8 cellular contexts compared by ENCODE assay signal in the genomic region with DNA sequence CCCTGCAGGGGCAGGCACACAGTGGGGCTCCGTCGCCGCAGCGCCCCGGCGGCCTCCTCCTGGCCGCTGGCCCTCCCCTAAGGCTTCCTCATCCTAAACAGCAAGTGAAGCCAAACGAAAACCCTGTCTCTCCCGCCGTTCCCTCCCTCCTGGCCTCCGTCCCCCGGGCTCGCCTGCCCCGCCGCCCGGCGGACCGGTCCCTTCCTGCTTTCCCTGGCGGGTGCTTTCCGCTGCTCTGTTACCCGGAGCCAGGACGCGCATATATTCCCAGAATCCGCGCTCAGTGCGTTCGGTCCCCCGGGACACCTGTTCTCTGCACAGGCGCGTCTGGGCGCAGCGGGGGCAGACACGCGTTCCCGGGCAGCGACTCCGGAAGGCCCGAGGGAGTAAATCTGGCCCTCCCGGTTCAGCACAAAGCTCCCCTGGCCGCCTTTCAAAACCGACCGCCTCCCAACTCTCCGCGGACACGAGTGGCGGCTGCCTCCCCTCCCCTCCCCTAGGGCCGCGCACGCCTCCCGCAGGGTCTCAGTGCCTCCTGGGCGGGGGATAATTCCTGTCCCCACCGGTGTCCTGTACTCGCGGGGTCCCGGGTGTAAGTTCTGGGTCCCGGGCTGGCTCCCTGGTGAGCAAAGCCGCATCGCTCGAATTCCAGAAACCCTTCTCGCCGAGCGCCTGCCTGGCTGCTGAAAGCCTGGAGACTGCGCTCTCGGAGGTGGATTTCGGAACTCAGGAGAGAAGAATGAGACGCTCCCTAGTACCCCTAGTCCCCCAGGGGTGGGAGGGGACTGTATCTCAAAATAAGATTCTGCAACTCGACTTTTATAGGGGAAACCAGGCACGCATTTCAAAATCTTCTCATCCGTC. TPM values are rescaled to one million over a fixed set of nuclear protein-coding genes. Genes with fewer than 3 reads are reported as not detected.
DNase-seq lines count a peak whose midpoint lies in the region; ATAC-seq lines count a peak whose summit lies in the region.

No MANE protein-coding gene starts in this region.

- DNase-seq in cerebellum (ENCODE audit: low spot score) = peak; percentile 45
- DNase-seq in kidney tubule cell (ENCODE audit: low spot score) = peak; percentile 33
- DNase-seq in stimulated activated effector memory CD8-positive, alpha-beta T cell treated with anti-CD3 and anti-CD28 coated beads, Interleukin-12 subunit alpha, Interleukin-12 subunit beta, amount 100 ng/mL, for 72 hours (ENCODE audit: low spot score in 2 of 2) = no peak
- no peak for DNase-seq in immature natural killer cell
- DNase-seq in stimulated activated CD4-positive, alpha-beta T cell treated with anti-CD3 and anti-CD28 coated beads, Interleukin-4, amount 100 ng/mL, for 24 hours = no peak
- no peak for DNase-seq in activated CD8-positive, alpha-beta T cell treated with anti-CD3 and anti-CD28 coated beads, Interleukin-2, amount 10 ng/mL, durations not matched to agents 7 days and 5 days

- H3K9ac ChIP-seq in HUES6 (ENCODE audit: low read length) = peak overlapping the region; percentile 61

- H3K36me3 ChIP-seq in HUES6 (ENCODE audit: control insufficient read depth, insufficient read depth, low read length) = no peaks in the 10 kb centered on the region

- no peak for ATAC-seq in stimulated activated effector memory CD8-positive, alpha-beta T cell treated with anti-CD3 and anti-CD28 coated beads, Interleukin-12 subunit alpha, Interleukin-12 subunit beta, amount 100 ng/mL, for 72 hours
- no peak for ATAC-seq in HG02938 (IDR thresholded peaks at IDR 0.05; ENCODE audit: unreplicated experiment)
- no peak for ATAC-seq in activated CD8-positive, alpha-beta T cell treated with anti-CD3 and anti-CD28 coated beads, Interleukin-2, amount 10 ng/mL, durations not matched to agents 7 days and 5 days

- H3K27me3 ChIP-seq in HUES6 (ENCODE audit: control insufficient read depth, insufficient read depth, low read length) = peaks cover 47% of the 10 kb centered on the region

- H3K9me3 ChIP-seq in HUES6 (ENCODE audit: control insufficient read depth, insufficient read depth, low read depth, low read length) = no peaks in the 10 kb centered on the region

- H3K4me1 Mint-ChIP-seq in stimulated activated effector memory CD8-positive, alpha-beta T cell treated with anti-CD3 and anti-CD28 coated beads, Interleukin-12 subunit alpha, Interleukin-12 subunit beta, amount 100 ng/mL, for 72 hours = no peaks in the 10 kb centered on the region
- no peaks in the 10 kb centered on the region for H3K4me1 Mint-ChIP-seq in immature natural killer cell
- no peaks in the 10 kb centered on the region for H3K4me1 Mint-ChIP-seq in activated CD8-positive, alpha-beta T cell treated with anti-CD3 and anti-CD28 coated beads, Interleukin-2, amount 10 ng/mL, durations not matched to agents 7 days and 5 days (ENCODE audit: low read depth)

- H3K9me3 Mint-ChIP-seq in stimulated activated effector memory CD8-positive, alpha-beta T cell treated with anti-CD3 and anti-CD28 coated beads, Interleukin-12 subunit alpha, Interleukin-12 subunit beta, amount 100 ng/mL, for 72 hours = no peaks in the 10 kb centered on the region
- no peaks in the 10 kb centered on the region for H3K9me3 Mint-ChIP-seq in immature natural killer cell
- no peaks in the 10 kb centered on the region for H3K9me3 Mint-ChIP-seq in activated CD8-positive, alpha-beta T cell treated with anti-CD3 and anti-CD28 coated beads, Interleukin-2, amount 10 ng/mL, durations not matched to agents 7 days and 5 days (ENCODE audit: insufficient read depth)

- peak overlapping the region; percentile 15 for H3K4me3 Mint-ChIP-seq in stimulated activated effector memory CD8-positive, alpha-beta T cell treated with anti-CD3 and anti-CD28 coated beads, Interleukin-12 subunit alpha, Interleukin-12 subunit beta, amount 100 ng/mL, for 72 hours
- H3K4me3 Mint-ChIP-seq in immature natural killer cell = no peak overlapping the region
- H3K4me3 Mint-ChIP-seq in activated CD8-positive, alpha-beta T cell treated with anti-CD3 and anti-CD28 coated beads, Interleukin-2, amount 10 ng/mL, durations not matched to agents 7 days and 5 days = no peak overlapping the region

- peaks cover 9 to 31% (median 12%) of the 10 kb centered on the region in 3 donors for H3K27me3 Mint-ChIP-seq in immature natural killer cell (ENCODE audit: low read depth in 3 of 3)
- H3K27me3 Mint-ChIP-seq in activated CD8-positive, alpha-beta T cell treated with anti-CD3 and anti-CD28 coated beads, Interleukin-2, amount 10 ng/mL, durations not matched to agents 7 days and 5 days (ENCODE audit: low read depth) = peaks cover 52% of the 10 kb centered on the region

- CTCF ChIA-PET in activated CD8-positive, alpha-beta T cell treated with anti-CD3 and anti-CD28 coated beads, Interleukin-2, amount 10 ng/mL, durations not matched to agents 7 days and 5 days (lab: Charles Lee) = interaction anchor here (1.7 kb wide), 1 partner anchor 18 kb away, joined by 3 read pairs; no protein-coding TSS in a partner anchor

- H3K36me3 Mint-ChIP-seq in stimulated activated effector memory CD8-positive, alpha-beta T cell treated with anti-CD3 and anti-CD28 coated beads, Interleukin-12 subunit alpha, Interleukin-12 subunit beta, amount 100 ng/mL, for 72 hours = no peaks in the 10 kb centered on the region
- no peaks in the 10 kb centered on the region for H3K36me3 Mint-ChIP-seq in immature natural killer cell
- no peaks in the 10 kb centered on the region for H3K36me3 Mint-ChIP-seq in activated CD8-positive, alpha-beta T cell treated with anti-CD3 and anti-CD28 coated beads, Interleukin-2, amount 10 ng/mL, durations not matched to agents 7 days and 5 days (ENCODE audit: low read depth)

- H3K4me1 ChIP-seq in HUES6 (ENCODE audit: control insufficient read depth, insufficient read depth, low read length) = peaks cover 15% of the 10 kb centered on the region

- peak overlapping the region; percentile 32; the same call in 1 of the 2 replicates for H3K27ac ChIP-seq in HUES6 (ENCODE audit: low read depth, low read length)

- H3K4me3 ChIP-seq in HUES6 (ENCODE audit: low read depth, low read length) = peak overlapping the region; percentile 66

- no peak overlapping the region for H3K27ac Mint-ChIP-seq in stimulated activated effector memory CD8-positive, alpha-beta T cell treated with anti-CD3 and anti-CD28 coated beads, Interleukin-12 subunit alpha, Interleukin-12 subunit beta, amount 100 ng/mL, for 72 hours
- no peak overlapping the region for H3K27ac Mint-ChIP-seq in immature natural killer cell
- no peak overlapping the region for H3K27ac Mint-ChIP-seq in activated CD8-positive, alpha-beta T cell treated with anti-CD3 and anti-CD28 coated beads, Interleukin-2, amount 10 ng/mL, durations not matched to agents 7 days and 5 days

- POLR2A ChIA-PET in activated CD8-positive, alpha-beta T cell treated with anti-CD3 and anti-CD28 coated beads, Interleukin-2, amount 10 ng/mL, durations not matched to agents 7 days and 5 days (lab: Charles Lee) = no interaction called here

RNA-seq across cellular contexts. Expression of a gene that starts 21.4 kb away (rescaled TPM):
- 13.3 TPM for total RNA-seq in cerebellum
- polyA plus RNA-seq in immature natural killer cell = not detected
- 1 to 10 TPM; 2.5 to 2.7 TPM for total RNA-seq in activated CD8-positive, alpha-beta T cell treated with anti-CD3 and anti-CD28 coated beads, Interleukin-2, amount 10 ng/mL, durations not matched to agents 7 days and 5 days

RNA-seq across cellular contexts. Expression of a gene that starts 42.8 kb away (rescaled TPM):
- 0.73 TPM for total RNA-seq in cerebellum
- 1 to 10 TPM in 2 of 3 donors, under 1 TPM in 1; 0.25 to 2.4 (median 2.0) TPM for polyA plus RNA-seq in immature natural killer cell
- 1 to 10 TPM; 5.3 TPM for total RNA-seq in activated CD8-positive, alpha-beta T cell treated with anti-CD3 and anti-CD28 coated beads, Interleukin-2, amount 10 ng/mL, durations not matched to agents 7 days and 5 days

RNA-seq across cellular contexts. Expression of a gene that starts 48.1 kb away (rescaled TPM):
- 70.9 TPM for total RNA-seq in cerebellum
- 10 to 100 TPM; 14.8 to 23.3 (median 21.3) TPM for polyA plus RNA-seq in immature natural killer cell
- total RNA-seq in activated CD8-positive, alpha-beta T cell treated with anti-CD3 and anti-CD28 coated beads, Interleukin-2, amount 10 ng/mL, durations not matched to agents 7 days and 5 days = 100 to 1,000 TPM; 217 to 222 TPM

Comparison
In these comparisons a context has a peak if more than half of its experiments do, and no peak if none do; other contexts are left out.
1. DNase-seq: peak in cerebellum (single experiment) and kidney tubule cell (single experiment); none in stimulated activated effector memory CD8-positive, alpha-beta T cell treated with anti-CD3 and anti-CD28 coated beads, Interleukin-12 subunit alpha, Interleukin-12 subunit beta, amount 100 ng/mL, for 72 hours (0 of 2), immature natural killer cell (0 of 3), stimulated activated CD4-positive, alpha-beta T cell treated with anti-CD3 and anti-CD28 coated beads, Interleukin-4, amount 100 ng/mL, for 24 hours (single experiment) and activated CD8-positive, alpha-beta T cell treated with anti-CD3 and anti-CD28 coated beads, Interleukin-2, amount 10 ng/mL, durations not matched to agents 7 days and 5 days (single experiment).